10 cellular contexts compared by ENCODE assay signal in the genomic region with DNA sequence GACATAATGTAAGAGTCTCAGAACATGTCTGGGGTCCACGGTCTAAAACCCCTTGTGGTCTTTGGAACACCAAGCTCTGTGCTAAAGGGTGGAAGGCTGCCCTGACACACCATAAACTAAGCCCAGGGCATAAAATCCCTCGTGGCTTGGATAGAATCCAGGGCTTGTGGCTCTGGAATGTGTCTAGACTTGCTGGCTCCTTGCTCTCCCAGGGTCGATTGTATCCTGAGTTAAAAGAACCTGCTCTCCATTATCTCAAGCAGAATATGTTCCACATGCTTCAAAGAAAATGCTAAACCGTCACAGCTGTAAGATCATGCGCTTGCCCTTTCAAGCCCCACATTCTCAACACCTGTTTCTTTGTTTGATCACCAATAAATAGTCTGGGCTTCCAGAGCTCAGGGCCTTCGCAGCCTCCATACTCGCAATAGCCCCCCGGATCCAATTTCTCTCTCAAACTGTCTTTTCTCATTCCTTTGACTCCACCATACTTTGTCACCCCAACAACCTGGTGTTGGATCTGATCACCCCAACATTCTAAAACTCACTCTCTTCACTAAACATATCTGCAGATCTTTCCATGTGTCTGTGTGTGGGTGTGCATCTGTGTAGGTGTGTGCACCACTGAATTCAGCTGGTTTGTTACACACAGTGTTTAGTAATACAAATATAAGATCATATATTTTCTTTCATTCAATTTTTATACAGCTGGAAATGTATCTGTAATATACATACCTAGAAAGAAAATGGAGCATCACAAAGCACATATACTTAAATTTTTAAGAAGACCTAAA.
DNase-seq lines count a peak whose midpoint lies in the region; ATAC-seq, FAIRE-seq and TF ChIP-seq lines count a peak whose summit lies in the region.
"Had no signal": no experiment of that assay in that cellular context is flagged by ENCODE, and none has a peak within 500 bp of the region (broad histone marks: within the 10 kb centered on the region; RNA-seq: fewer than 3 reads in every experiment).

No MANE protein-coding gene starts in this region.

- H3K4ac ChIP-seq in IMR-90 (ENCODE audit: low read depth, low read length) = peak overlapping the region; percentile 57

- no peak for TF ChIP-seq RAD21 in IMR-90 (IDR thresholded peaks at IDR 0.05; ENCODE audit: low read length)
- TF ChIP-seq RAD21 in HepG2 (CRISPR knock-in tag; IDR thresholded peaks at IDR 0.05) = no peak

- H2AK9ac ChIP-seq in IMR-90 (replicated peaks; ENCODE audit: low read depth, low read length, poor library complexity) = no peak overlapping the region

- H3K36me3 ChIP-seq in IMR-90 (ENCODE audit: control insufficient read depth, insufficient read depth, low read length) (peaks cover 30% of the 10 kb centered on the region), HepG2 (replicated peaks in 1 of 2; ENCODE audit: control insufficient read depth in 1 of 2, insufficient read depth in 2 of 2, low read length in 2 of 2) (no peaks in the 10 kb centered on the region; a peak in 2 of 5 replicates)

- CTCF ChIA-PET in IMR-90 (lab: Yijun Ruan, JAX) (no interaction called here), HepG2 (lab: Yijun Ruan, JAX; ENCODE audit: low intra/inter-chr PET ratio, low total read pairs) (no interaction called here), T-cell (lab: Charles Lee) (no interaction called here)
- CTCF ChIA-PET in activated naive CD4-positive, alpha-beta T cell treated with anti-CD3 and anti-CD28 coated beads, Interleukin-2, amount 10 ng/mL, durations not matched to agents 7 days and 5 days (lab: Charles Lee) = no interaction called here

- no peaks in the 10 kb centered on the region for H3K79me2 ChIP-seq in HepG2 (ENCODE audit: insufficient read depth, low read length)

- POLR2A ChIA-PET in IMR-90 (lab: Charles Lee; ENCODE audit: unreplicated experiment) = no interaction called here
- POLR2A ChIA-PET in HepG2 (lab: Yijun Ruan, JAX) = no interaction called here
- POLR2A ChIA-PET in T-cell (lab: Charles Lee) = no interaction called here

- no peaks in the 10 kb centered on the region for H3K9me3 ChIP-seq in IMR-90 (ENCODE audit: control insufficient read depth, insufficient read depth, low read length)
- H3K9me3 ChIP-seq in HepG2 (ENCODE audit: low read length) = no peaks in the 10 kb centered on the region

- peak overlapping the region; percentile 68 for H2AK5ac ChIP-seq in IMR-90 (ENCODE audit: low read depth, low read length)

- H3K4me1 Mint-ChIP-seq in activated naive CD4-positive, alpha-beta T cell treated with anti-CD3 and anti-CD28 coated beads, Interleukin-2, amount 10 ng/mL, durations not matched to agents 7 days and 5 days = peaks cover 5% of the 10 kb centered on the region
- peaks cover 11 to 23% (median 12%) of the 10 kb centered on the region in 3 donors for H3K4me1 Mint-ChIP-seq in T-cell

- peak overlapping the region; percentile 64 for H3K23ac ChIP-seq in IMR-90 (ENCODE audit: low read depth, low read length)

- H2AFZ ChIP-seq in IMR-90 (replicated peaks; ENCODE audit: low read length, poor library complexity) (no peak overlapping the region), HepG2 (ENCODE audit: low read length) (no peak overlapping the region)

- peak overlapping the region; percentile 73 for H4K91ac ChIP-seq in IMR-90 (ENCODE audit: insufficient read depth, low read depth, low read length)

- 0 out of 2 replicates have a peak overlapping the region, but pooled peaks have one; percentile 35 for H3K56ac ChIP-seq in IMR-90 (ENCODE audit: extremely low read depth, insufficient read depth, low read length)

- peak overlapping the region; percentile 86; the same call in 1 of the 2 replicates for H3K14ac ChIP-seq in IMR-90 (replicated peaks; ENCODE audit: low read depth, low read length)

- peak overlapping the region; percentile 55; the same call in 2 of the 3 replicates for H2BK15ac ChIP-seq in IMR-90 (ENCODE audit: low read depth, low read length)

- 60% methylated on average over 1 of the region's 8 CpGs; no CpG with 5 or more reads in 1 of the 2 experiments for WGBS in IMR-90 (ENCODE audit: extremely low coverage in 2 of 2, insufficient read length in 1 of 2), 2 experiments
- WGBS in HepG2 (ENCODE audit: low lambda C conversion rate) = 39% methylated on average over 7 of the region's 8 CpGs

- peak overlapping the region in 1 of 2 experiments; percentile 48; a peak in 1 of 4 replicates for H4K8ac ChIP-seq in IMR-90 (ENCODE audit: low read depth in 2 of 2, low read length in 2 of 2)

- H2BK120ac ChIP-seq in IMR-90 (ENCODE audit: low read depth, low read length) = peak overlapping the region; percentile 77

- no peak overlapping the region for H3K4me3 Mint-ChIP-seq in activated naive CD4-positive, alpha-beta T cell treated with anti-CD3 and anti-CD28 coated beads, Interleukin-2, amount 10 ng/mL, durations not matched to agents 7 days and 5 days
- no peak overlapping the region for H3K4me3 Mint-ChIP-seq in T-cell
- H3K4me3 Mint-ChIP-seq: CD4-positive, CD25-positive, alpha-beta regulatory T cell had no signal

- peak overlapping the region; percentile 27; the same call in 1 of the 2 replicates for H3K27ac ChIP-seq in IMR-90 (ENCODE audit: insufficient read depth, low read length)
- H3K27ac ChIP-seq in HepG2 (ENCODE audit: extremely low read length, insufficient read depth, low read length) = peak overlapping the region; percentile 68
- H3K27ac ChIP-seq in dorsolateral prefrontal cortex = peak overlapping the region in 6 of 59 donors; percentile 6 to 44 (median 19)

- H3K36me3 Mint-ChIP-seq in activated naive CD4-positive, alpha-beta T cell treated with anti-CD3 and anti-CD28 coated beads, Interleukin-2, amount 10 ng/mL, durations not matched to agents 7 days and 5 days = no peaks in the 10 kb centered on the region
- peaks cover 12% of the 10 kb centered on the region for H3K36me3 Mint-ChIP-seq in T-cell

- H3K79me1 ChIP-seq in IMR-90 (ENCODE audit: low read depth in 1 of 2, low read length in 2 of 2) = peaks cover 29 to 57% of the 10 kb centered on the region in 2 experiments

- no peak overlapping the region for H3K27ac Mint-ChIP-seq in activated naive CD4-positive, alpha-beta T cell treated with anti-CD3 and anti-CD28 coated beads, Interleukin-2, amount 10 ng/mL, durations not matched to agents 7 days and 5 days
- no peak overlapping the region for H3K27ac Mint-ChIP-seq in T-cell
- H3K27ac Mint-ChIP-seq: CD4-positive, CD25-positive, alpha-beta regulatory T cell had no signal

- peaks cover 35% of the 10 kb centered on the region for H3K9me1 ChIP-seq in IMR-90 (ENCODE audit: insufficient read depth, low read length)

- ATAC-seq in IMR-90 (ENCODE audit: low read depth) (peak; percentile 25), HepG2 (peak; percentile 64), HG03025 (IDR thresholded peaks at IDR 0.05; ENCODE audit: low FRiP score, unreplicated experiment) (no peak), T-cell (replicated peaks in 1 of 4) (no peak)

- dilution Hi-C loops in IMR-90 (cut with HindIII; ENCODE audit: low sequenced_read_pairs, unreplicated experiment) = no loop called here

- BruUV-seq in IMR-90 (replicated peaks; lab: Mats Ljungman, UMichigan) (no TSS peak), HepG2 (replicated peaks; lab: Mats Ljungman, UMichigan) (no TSS peak)

- H3K18ac ChIP-seq in IMR-90 (ENCODE audit: low read depth, low read length) = peak overlapping the region; percentile 28; the same call in 1 of the 2 replicates

- H3K4me2 ChIP-seq in IMR-90 (ENCODE audit: low read depth, low read length) (peak overlapping the region; percentile 45; the same call in 1 of the 2 replicates), HepG2 (ENCODE audit: low read depth, low read length) (peak overlapping the region; percentile 58)

- FAIRE-seq in HepG2 (lab: Jason Lieb, UNC) = no peak

- H3K9me3 Mint-ChIP-seq in activated naive CD4-positive, alpha-beta T cell treated with anti-CD3 and anti-CD28 coated beads, Interleukin-2, amount 10 ng/mL, durations not matched to agents 7 days and 5 days = peaks cover 7% of the 10 kb centered on the region
- no peaks in the 10 kb centered on the region for H3K9me3 Mint-ChIP-seq in T-cell
- H3K9me3 Mint-ChIP-seq: CD4-positive, CD25-positive, alpha-beta regulatory T cell had no signal

- no peaks in the 10 kb centered on the region for H3K27me3 Mint-ChIP-seq in activated naive CD4-positive, alpha-beta T cell treated with anti-CD3 and anti-CD28 coated beads, Interleukin-2, amount 10 ng/mL, durations not matched to agents 7 days and 5 days
- H3K27me3 Mint-ChIP-seq in T-cell = no peaks in the 10 kb centered on the region
- H3K27me3 Mint-ChIP-seq: CD4-positive, CD25-positive, alpha-beta regulatory T cell had no signal

- H4K20me1 ChIP-seq in IMR-90 (ENCODE audit: insufficient read depth, low read length) (peaks cover 14% of the 10 kb centered on the region), HepG2 (ENCODE audit: insufficient read depth, low read length) (no peaks in the 10 kb centered on the region)

- peaks cover 29% of the 10 kb centered on the region for H3K4me1 ChIP-seq in IMR-90 (ENCODE audit: control insufficient read depth, insufficient read depth, low read length)
- peaks cover 25% of the 10 kb centered on the region for H3K4me1 ChIP-seq in HepG2 (ENCODE audit: insufficient read depth, low read length)

- peak overlapping the region; percentile 75 for H2BK20ac ChIP-seq in IMR-90 (ENCODE audit: low read depth, low read length)

- H2BK5ac ChIP-seq in IMR-90 (ENCODE audit: low read depth, low read length, poor library complexity, severe bottlenecking) = peak overlapping the region; percentile 62

- DNase-seq in A172 (ENCODE audit: low spot score) = peak; percentile 76
- peak; percentile 63 for DNase-seq in IMR-90
- peak; percentile 92 for DNase-seq in astrocyte of the hippocampus (ENCODE audit: low read depth, low spot score)
- DNase-seq in HepG2 (ENCODE audit: low spot score) = peak; percentile 80
- no peak for DNase-seq in dorsolateral prefrontal cortex
- DNase-seq in activated naive CD4-positive, alpha-beta T cell treated with anti-CD3 and anti-CD28 coated beads, Interleukin-2, amount 10 ng/mL, durations not matched to agents 7 days and 5 days = no peak
- no peak for DNase-seq in T-cell
- DNase-seq: activated naive CD4-positive, alpha-beta T cell treated with Interleukin-2 at 50 U/mL for 16 hours; CD4-positive, CD25-positive, alpha-beta regulatory T cell had no signal

- intact Hi-C loops in IMR-90 (cut with micrococcal nuclease) = no loop called here
- intact Hi-C loops in HepG2 (cut with micrococcal nuclease; ENCODE audit: unreplicated experiment) = loop anchor here (5.0 kb wide), 1 partner anchor 1219 kb away; no protein-coding TSS in a partner anchor
- intact Hi-C loops in dorsolateral prefrontal cortex (cut with DNase I) = no loop called here

- H3K4me3 ChIP-seq in IMR-90 (ENCODE audit: insufficient read depth, low read depth, low read length) = no peak overlapping the region
- peak overlapping the region in 2 of 3 experiments; percentile 1 to 26; a peak in 2 of 6 replicates for H3K4me3 ChIP-seq in HepG2 (replicated peaks in 1 of 3; ENCODE audit: insufficient read depth in 1 of 3, low read depth in 2 of 3, low read length in 3 of 3)
- H3K4me3 ChIP-seq in dorsolateral prefrontal cortex = no peak overlapping the region

- TF ChIP-seq EP300 in HepG2 (IDR thresholded peaks at IDR 0.05; ENCODE audit: low read depth in 2 of 2, low read length in 2 of 2) = peak in 1 of 2 experiments; percentile 6; a peak in 1 of 4 replicates
- no peak for TF ChIP-seq EP300 in HepG2 (CRISPR knock-in tag; IDR thresholded peaks at IDR 0.05; ENCODE audit: borderline replicate concordance)

- in situ Hi-C loops in IMR-90 (cut with MboI; ENCODE audit: low sequenced_read_pairs) = no loop called here
- in situ Hi-C loops in HepG2 (cut with HindIII; ENCODE audit: extremely low pct_ligation_motif_present, low pct_unique_long_range_greater_than_20kb) = no loop called here

- TF ChIP-seq POLR2A in IMR-90 (IDR thresholded peaks at IDR 0.05; ENCODE audit: low read depth, low read length) (no peak), HepG2 (IDR thresholded peaks at IDR 0.05; ENCODE audit: insufficient read depth in 1 of 2, low read depth in 2 of 2, low read length in 2 of 2) (no peak)

- H3K9ac ChIP-seq in IMR-90 (ENCODE audit: low read depth, low read length) (no peak overlapping the region), HepG2 (ENCODE audit: insufficient read depth, low read depth, low read length) (peak overlapping the region; percentile 27; the same call in 1 of the 2 replicates)

- no peak for TF ChIP-seq CTCF in IMR-90 (conservative IDR thresholded peaks at IDR 0.05; ENCODE audit: low read depth, low read length)
- TF ChIP-seq CTCF in HepG2 (CRISPR knock-in tag; IDR thresholded peaks at IDR 0.05) = no peak
- TF ChIP-seq CTCF in dorsolateral prefrontal cortex (IDR thresholded peaks at IDR 0.05 in 54 of 56, conservative IDR thresholded peaks at IDR 0.05 in 2 of 56; ENCODE audit: low read depth in 1 of 56, partially characterized antibody in 56 of 56) = no peak

- no peak overlapping the region for H4K5ac ChIP-seq in IMR-90 (ENCODE audit: low read depth, low read length)

- H3K27me3 ChIP-seq in IMR-90 (ENCODE audit: control insufficient read depth, insufficient read depth, low read length) (no peaks in the 10 kb centered on the region), HepG2 (ENCODE audit: control insufficient read depth in 1 of 2, insufficient read depth in 2 of 2, low read length in 2 of 2) (no peaks in the 10 kb centered on the region), dorsolateral prefrontal cortex (no peaks in the 10 kb centered on the region)

Comparison
In these comparisons a context has a peak if more than half of its experiments do, and no peak if none do; other contexts are left out.
1. DNase-seq: peak in A172 (single experiment), IMR-90 (single experiment), astrocyte of the hippocampus (single experiment) and HepG2 (single experiment); none in dorsolateral prefrontal cortex (0 of 10), activated naive CD4-positive, alpha-beta T cell treated with anti-CD3 and anti-CD28 coated beads, Interleukin-2, amount 10 ng/mL, durations not matched to agents 7 days and 5 days (single experiment) and T-cell (0 of 34).
2. ATAC-seq: peak in IMR-90 (single experiment) and HepG2 (single experiment); none in HG03025 (single experiment) and T-cell (0 of 4).
3. H3K4me3 ChIP-seq: peak in HepG2 (2 of 3); none in IMR-90 (single experiment) and dorsolateral prefrontal cortex (0 of 59).